In the genomic region with DNA sequence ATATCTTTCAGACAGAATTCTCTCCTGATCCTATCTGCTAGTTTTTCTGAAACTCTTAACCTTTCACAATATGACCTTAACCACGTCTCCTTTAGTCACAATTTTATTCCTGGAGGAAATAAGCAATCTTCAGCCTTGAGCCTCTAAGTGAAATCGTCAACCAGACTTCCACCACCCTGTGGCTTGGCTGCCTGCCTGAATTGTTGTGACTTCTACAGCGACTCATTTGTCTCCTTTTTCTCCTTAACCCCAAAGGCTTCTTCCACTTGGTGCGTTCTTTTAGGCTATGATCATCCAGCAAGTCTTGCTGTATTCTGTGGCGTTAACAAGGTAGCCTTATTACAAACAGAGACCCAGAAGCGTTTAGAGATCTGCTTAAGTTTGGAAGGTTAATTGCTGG, we compare ENCODE assay signal across 16 cellular contexts.
DNase-seq lines count a peak whose midpoint lies in the region; ATAC-seq, FAIRE-seq and TF ChIP-seq lines count a peak whose summit lies in the region.
"Had no signal": no experiment of that assay in that cellular context is flagged by ENCODE, and none has a peak within 500 bp of the region (broad histone marks: within the 10 kb centered on the region; RNA-seq: fewer than 3 reads in every experiment).

No MANE protein-coding gene starts in this region.

- FAIRE-seq in endometrium (lab: Jason Lieb, UNC): peak; percentile 68

- H3K4me1 ChIP-seq in PC-3 (ENCODE audit: insufficient read depth, low read length): no peaks in the 10 kb centered on the region
- H3K4me1 ChIP-seq: left lung, prostate gland, vagina had no signal

- ATAC-seq in PC-3: no peak
- ATAC-seq in HG02759 (IDR thresholded peaks at IDR 0.05; ENCODE audit: unreplicated experiment): no peak
- ATAC-seq in HG02798 (IDR thresholded peaks at IDR 0.05; ENCODE audit: poor library complexity, unreplicated experiment): no peak
- ATAC-seq: left lung had no signal

- no peaks in the 10 kb centered on the region for H4K20me1 ChIP-seq in PC-3 (ENCODE audit: low read length)

- no peak overlapping the region for H3K4me3 ChIP-seq in PC-3 (ENCODE audit: low read length)
- H3K4me3 ChIP-seq: dorsolateral prefrontal cortex, hepatocyte, left lung, prostate gland, vagina had no signal

- CTCF ChIA-PET in PC-3 (lab: Charles Lee): no interaction called here

- no peaks in the 10 kb centered on the region for H3K9me3 ChIP-seq in PC-3 (ENCODE audit: low read length)
- H3K9me3 ChIP-seq: prostate gland, vagina had no signal

- DNase-seq in H4 (ENCODE audit: low spot score) (peak; percentile 63), PC-3 (peak; percentile 45), posterior vena cava (ENCODE audit: low spot score) (peak; percentile 66), NCI-H524 (lab: John Stamatoyannopoulos, UW) (no peak), dermis blood vessel endothelial cell (no peak)
- DNase-seq: activated gamma-delta T cell, dorsolateral prefrontal cortex, left lung, MM.1S, NCI-H1930 had no signal

- no peaks in the 10 kb centered on the region for H3K36me3 ChIP-seq in PC-3 (ENCODE audit: low read depth, low read length)
- H3K36me3 ChIP-seq: left lung, prostate gland, vagina had no signal

- no peak for TF ChIP-seq CTCF in PC-3 (conservative IDR thresholded peaks at IDR 0.05; ENCODE audit: low read depth, low read length)

- H3K27ac ChIP-seq in PC-3 (ENCODE audit: low read length): no peak overlapping the region
- H3K27ac ChIP-seq: dorsolateral prefrontal cortex, hepatocyte, left lung, prostate gland, vagina had no signal

- H3K4me2 ChIP-seq in PC-3 (ENCODE audit: low read length): no peak overlapping the region
- H3K4me2 ChIP-seq: hepatocyte had no signal

- H2AFZ ChIP-seq in PC-3 (ENCODE audit: low read length): no peak overlapping the region
- H2AFZ ChIP-seq: hepatocyte had no signal

- no peaks in the 10 kb centered on the region for H3K9me2 ChIP-seq in PC-3 (replicated peaks; ENCODE audit: low read length)

- peaks cover 61% of the 10 kb centered on the region for H3K27me3 ChIP-seq in PC-3 (ENCODE audit: low read length)
- H3K27me3 ChIP-seq: dorsolateral prefrontal cortex, hepatocyte, left lung, vagina had no signal

- no peak overlapping the region for H3K9ac ChIP-seq in PC-3 (ENCODE audit: low read length)

- no TSS peak for BruUV-seq in PC-3 (replicated peaks; lab: Mats Ljungman, UMichigan)

- no peaks in the 10 kb centered on the region for H3K79me2 ChIP-seq in PC-3 (ENCODE audit: low read length)
- H3K79me2 ChIP-seq: hepatocyte had no signal

- POLR2A ChIA-PET in PC-3 (lab: Charles Lee; ENCODE audit: unreplicated experiment): no interaction called here

- intact Hi-C loops in PC-3 (cut with micrococcal nuclease): no loop called here
- intact Hi-C loops in posterior vena cava (cut with DNase I): no loop called here

- no peaks in the 10 kb centered on the region for H3F3A ChIP-seq in PC-3 (ENCODE audit: low read length, unreplicated experiment)

Comparison
In these comparisons a context has a peak if more than half of its experiments do, and no peak if none do; other contexts are left out.
1. DNase-seq: peak in H4 (single experiment), PC-3 (single experiment) and posterior vena cava (single experiment); none in NCI-H524 (0 of 2) and dermis blood vessel endothelial cell (single experiment).